17 cellular contexts compared by ENCODE assay signal in genomic region chr11:10412266-10412665, GRCh38. TPM values are rescaled to one million over a fixed set of nuclear protein-coding genes. Genes with fewer than 3 reads are reported as not detected.
"Had no signal": no experiment of that assay in that cellular context is flagged by ENCODE, and none has a peak within 500 bp of the region (broad histone marks: within the 10 kb centered on the region; RNA-seq: fewer than 3 reads in every experiment).

No MANE protein-coding gene starts in this region.

- ATAC-seq: gastrocnemius medialis, sciatic nerve had no signal

- DNase-seq: cerebellar nuclear complex; erythroblast; gastrocnemius medialis; glutamatergic neuron; kidney glomerular epithelial cell; mammary epithelial cell; naive thymus-derived CD8-positive, alpha-beta T cell; posterior cingulate gyrus; stimulated activated CD4-positive, alpha-beta T cell treated with anti-CD3 and anti-CD28 coated beads, Interleukin-12 subunit alpha, Interleukin-12 subunit beta, amount 100 ng/mL, for 4 hours; stimulated activated naive CD4-positive, alpha-beta T cell; stomach; substantia nigra had no signal

- H3K9me3 ChIP-seq: gastrocnemius medialis, neutrophil, stomach had no signal

- H3K27ac ChIP-seq: neutrophil, stomach had no signal

- FAIRE-seq: colon, urothelium cell line had no signal

- H3K36me3 ChIP-seq: gastrocnemius medialis, neutrophil, stomach had no signal

- H3K4me3 ChIP-seq: gastrocnemius medialis, stomach had no signal

- H3K27me3 ChIP-seq: gastrocnemius medialis, neutrophil had no signal

RNA-seq across cellular contexts. Expression of gene AMPD3, which starts 42.8 kb away (rescaled TPM):
- polyA plus RNA-seq: neural cell had no signal
